Comparison of ENCODE assay signal across 8 cellular contexts in the genomic region with DNA sequence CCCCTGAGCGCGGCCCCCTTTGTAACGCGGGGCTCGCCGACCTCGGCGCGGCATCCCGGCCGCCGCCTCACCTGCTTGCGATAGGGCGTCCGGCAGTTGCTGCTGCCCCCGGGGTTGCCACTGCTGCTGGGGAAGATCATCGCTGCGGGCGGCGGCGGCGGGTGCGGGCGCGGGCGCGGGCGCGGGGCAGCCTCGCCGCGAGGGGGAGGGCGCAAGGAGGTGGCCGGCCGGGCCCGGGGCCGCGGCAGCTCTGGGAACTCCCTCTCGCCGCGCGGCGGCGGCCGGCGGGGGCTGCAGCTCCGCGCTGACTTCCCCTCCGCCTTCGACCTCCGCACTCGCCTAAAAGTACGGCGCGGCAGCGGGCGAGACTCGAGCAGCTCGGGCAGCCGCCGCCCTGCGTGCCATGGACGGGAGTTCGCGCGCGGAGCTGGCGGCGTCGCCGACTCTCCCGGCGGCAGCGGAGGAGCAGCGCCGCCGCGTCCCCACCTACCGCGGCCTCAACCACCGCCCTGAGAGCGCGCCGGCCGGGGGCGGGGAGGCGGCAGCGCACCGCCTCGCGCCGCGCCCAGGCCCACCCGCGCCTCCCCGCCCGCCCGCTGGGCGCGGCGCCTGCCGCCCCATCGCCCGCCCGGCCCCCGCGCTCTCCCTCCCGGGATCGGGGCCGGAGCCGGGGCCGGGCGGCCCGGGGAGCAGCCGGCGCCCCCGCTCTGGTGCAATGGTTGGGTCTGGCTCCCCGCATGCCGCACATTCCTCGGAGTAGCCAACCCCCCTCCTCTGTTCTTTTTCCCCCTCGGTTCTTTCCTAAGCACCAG.
DNase-seq lines count a peak whose midpoint lies in the region; ATAC-seq and TF ChIP-seq lines count a peak whose summit lies in the region.

No MANE protein-coding gene starts in this region.

- no peaks in the 10 kb centered on the region for H3K27me3 Mint-ChIP-seq in stimulated activated naive CD8-positive, alpha-beta T cell treated with anti-CD3 and anti-CD28 coated beads, Interleukin-15, Interleukin-2, amounts not matched to agents 100 ng/mL and 50 ng/mL, for 24 hours

- ATAC-seq in HG02759 (IDR thresholded peaks at IDR 0.05; ENCODE audit: unreplicated experiment) = peak; percentile 70

- H3K27ac Mint-ChIP-seq in stimulated activated naive CD8-positive, alpha-beta T cell treated with anti-CD3 and anti-CD28 coated beads, Interleukin-15, Interleukin-2, amounts not matched to agents 100 ng/mL and 50 ng/mL, for 24 hours = peak overlapping the region; percentile 96

- DNase-seq in NCI-H1092 treated with DMSO at 0.1 percent for 48 hours (lab: John Stamatoyannopoulos, UW) = peak; percentile 38
- DNase-seq in NCI-H1092 (lab: John Stamatoyannopoulos, UW) = no peak
- DNase-seq in NCI-H2227 (lab: John Stamatoyannopoulos, UW; ENCODE audit: unreplicated experiment) = peak; percentile 81
- DNase-seq in activated CD8-positive, alpha-beta memory T cell treated with anti-CD3 and anti-CD28 coated beads, Interleukin-2, amount 50 U/mL, for 4 hours = peak; percentile 66
- peak; percentile 69 for DNase-seq in epithelial cell of esophagus (ENCODE audit: low read depth)
- peak; percentile 28 for DNase-seq in mucosa of gallbladder (ENCODE audit: low spot score)

- peak overlapping the region; percentile 96 for H3K4me3 Mint-ChIP-seq in stimulated activated naive CD8-positive, alpha-beta T cell treated with anti-CD3 and anti-CD28 coated beads, Interleukin-15, Interleukin-2, amounts not matched to agents 100 ng/mL and 50 ng/mL, for 24 hours

- TF ChIP-seq CTCF in epithelial cell of esophagus (IDR thresholded peaks at IDR 0.05; ENCODE audit: insufficient read depth, low read depth, low read length, missing control alignments) = no peak

- no peaks in the 10 kb centered on the region for H3K36me3 Mint-ChIP-seq in stimulated activated naive CD8-positive, alpha-beta T cell treated with anti-CD3 and anti-CD28 coated beads, Interleukin-15, Interleukin-2, amounts not matched to agents 100 ng/mL and 50 ng/mL, for 24 hours (ENCODE audit: low read depth)

- H3K4me1 Mint-ChIP-seq in stimulated activated naive CD8-positive, alpha-beta T cell treated with anti-CD3 and anti-CD28 coated beads, Interleukin-15, Interleukin-2, amounts not matched to agents 100 ng/mL and 50 ng/mL, for 24 hours (ENCODE audit: low read depth) = peaks cover 45% of the 10 kb centered on the region

- peak overlapping the region; percentile 73 for H3K4me3 ChIP-seq in epithelial cell of esophagus (ENCODE audit: low read length)

- H3K9me3 Mint-ChIP-seq in stimulated activated naive CD8-positive, alpha-beta T cell treated with anti-CD3 and anti-CD28 coated beads, Interleukin-15, Interleukin-2, amounts not matched to agents 100 ng/mL and 50 ng/mL, for 24 hours = no peaks in the 10 kb centered on the region
